ENCODE assay signal across 11 cellular contexts in the genomic region with DNA sequence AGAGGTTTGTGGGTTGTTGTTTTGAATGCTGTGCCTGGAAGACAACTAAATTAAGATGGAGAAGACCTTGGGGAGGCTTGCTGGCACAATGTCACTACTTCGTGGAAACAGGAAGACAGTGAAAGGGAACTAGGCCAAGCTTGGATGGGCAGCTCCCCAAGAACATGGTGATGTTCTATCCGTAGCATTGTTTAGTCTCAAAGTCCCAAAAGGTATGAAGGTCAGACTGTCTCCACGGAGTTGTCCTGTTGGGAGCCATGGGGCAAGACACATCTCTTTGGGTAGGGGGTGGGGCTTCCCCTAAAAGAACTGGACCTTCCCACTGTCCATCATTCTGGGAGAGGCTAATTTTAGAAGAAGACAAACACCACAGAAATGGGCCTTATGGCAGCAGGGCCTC.
"Had no signal": no experiment of that assay in that cellular context is flagged by ENCODE, and none has a peak within 500 bp of the region (broad histone marks: within the 10 kb centered on the region; RNA-seq: fewer than 3 reads in every experiment).

No MANE protein-coding gene starts in this region.

- H3K4me3 ChIP-seq: adrenal gland, coronary artery, esophagus squamous epithelium, suprapubic skin, upper lobe of left lung had no signal

- ATAC-seq: activated CD4-positive, alpha-beta T cell treated with anti-CD3 and anti-CD28 coated beads for 36 hours; T-helper 17 cell had no signal

- H3K36me3 ChIP-seq: adrenal gland, suprapubic skin, upper lobe of left lung had no signal

- H3K9me3 ChIP-seq: adrenal gland, esophagus squamous epithelium, suprapubic skin, upper lobe of left lung had no signal

- H3K4me1 ChIP-seq: adrenal gland, suprapubic skin, upper lobe of left lung had no signal

- H3K27ac ChIP-seq: adrenal gland, coronary artery, esophagus squamous epithelium, suprapubic skin, upper lobe of left lung had no signal

- DNase-seq: activated CD4-positive, alpha-beta memory T cell treated with anti-CD3 and anti-CD28 coated beads, Interleukin-2, amount 10 ng/mL, durations not matched to agents 7 days and 5 days; activated CD4-positive, alpha-beta T cell treated with anti-CD3 and anti-CD28 coated beads for 36 hours; activated T-cell treated with anti-CD3 and anti-CD28 coated beads, Interleukin-2, amount 50 U/mL, for 24 hours; adrenal gland; effector CD4-positive, alpha-beta T cell; esophagus squamous epithelium; immature natural killer cell; T-helper 17 cell; upper lobe of left lung had no signal

- H3K27me3 ChIP-seq: adrenal gland, esophagus squamous epithelium, suprapubic skin, upper lobe of left lung had no signal
